In genomic region chr4:185425600-185426352, GRCh38 we compare ENCODE assay signal across 8 cellular contexts. TPM values are rescaled to one million over a fixed set of nuclear protein-coding genes. Genes with fewer than 3 reads are reported as not detected.
DNase-seq lines count a peak whose midpoint lies in the region; ATAC-seq and TF ChIP-seq lines count a peak whose summit lies in the region.

UFSP2 (minus strand) TSS chr4:185425964; CDS start chr4:185425868, 96 bp downstream.

- TF ChIP-seq POLR2A in prostate gland (IDR thresholded peaks at IDR 0.05) = peak; percentile 64

- H3K4me1 ChIP-seq in right atrium auricular region (peaks cover 0 to 45% of the 10 kb centered on the region in 2 donors), prostate gland (replicated peaks) (no peaks in the 10 kb centered on the region)

- WGBS in prostate gland = under 1% methylated on average over 56 of the region's 67 CpGs

- DNase-seq in NCI-H146 treated with DMSO at 0.1 percent for 48 hours (lab: John Stamatoyannopoulos, UW; ENCODE audit: unreplicated experiment) = peak; percentile 69
- DNase-seq in T-helper 2 cell = peak; percentile 72 to 92 (median 84)
- DNase-seq in right atrium auricular region (ENCODE audit: low spot score) = peak; percentile 94
- DNase-seq in prostate gland (ENCODE audit: low spot score) = peak; percentile 81
- DNase-seq in ureter (ENCODE audit: low spot score) = peak; percentile 87

- peak within 1 kb of the TSS; percentile 100 for H3K27ac ChIP-seq in angular gyrus (ENCODE audit: low read depth, low read length)
- peak within 1 kb of the TSS; percentile 94 to 96 for H3K27ac ChIP-seq in right atrium auricular region
- peak within 1 kb of the TSS; percentile 94 to 95 for H3K27ac ChIP-seq in prostate gland

- H3K36me3 ChIP-seq in right atrium auricular region = no peaks in the 10 kb centered on the region
- H3K36me3 ChIP-seq in prostate gland = no peaks in the 10 kb centered on the region

- TF ChIP-seq CTCF in right atrium auricular region (IDR thresholded peaks at IDR 0.05) (no peak), prostate gland (IDR thresholded peaks at IDR 0.05) (peak in 3 of 4 experiments; percentile 5 to 19 (median 8))

- H3K4me3 ChIP-seq in right atrium auricular region = peak within 1 kb of the TSS; percentile 69 to 91
- H3K4me3 ChIP-seq in prostate gland = peak within 1 kb of the TSS; percentile 65 to 76

- H3K27me3 ChIP-seq in right atrium auricular region = no peaks in the 10 kb centered on the region
- no peaks in the 10 kb centered on the region for H3K27me3 ChIP-seq in prostate gland (replicated peaks; ENCODE audit: insufficient read depth)

- H3K9me3 ChIP-seq in right atrium auricular region = no peaks in the 10 kb centered on the region
- H3K9me3 ChIP-seq in prostate gland = no peaks in the 10 kb centered on the region

- intact Hi-C loops in prostate gland (cut with DNase I) = loop anchor here (5.0 kb wide), 1 partner anchor 42 kb away; no protein-coding TSS in a partner anchor

- ATAC-seq in GM18499 (IDR thresholded peaks at IDR 0.05; ENCODE audit: insufficient read depth, unreplicated experiment) (peak; percentile 90), HG02884 (IDR thresholded peaks at IDR 0.05; ENCODE audit: unreplicated experiment) (peak; percentile 91)

RNA-seq across cellular contexts. Expression of gene UFSP2, which starts in this region (rescaled TPM):
- total RNA-seq in right atrium auricular region (10 to 100 TPM; 28.6 to 35.1 TPM), prostate gland (10 to 100 TPM; 32.1 to 42.7 TPM), ureter (37.3 TPM)

Comparison
In these comparisons a context has a peak if more than half of its experiments do, and no peak if none do; other contexts are left out.
1. Peak in every context shown above with its lines: DNase-seq, ATAC-seq, H3K4me3 ChIP-seq and H3K27ac ChIP-seq.
2. CTCF ChIP-seq: peak in prostate gland (3 of 4); none in right atrium auricular region (0 of 2).